In the genomic region with DNA sequence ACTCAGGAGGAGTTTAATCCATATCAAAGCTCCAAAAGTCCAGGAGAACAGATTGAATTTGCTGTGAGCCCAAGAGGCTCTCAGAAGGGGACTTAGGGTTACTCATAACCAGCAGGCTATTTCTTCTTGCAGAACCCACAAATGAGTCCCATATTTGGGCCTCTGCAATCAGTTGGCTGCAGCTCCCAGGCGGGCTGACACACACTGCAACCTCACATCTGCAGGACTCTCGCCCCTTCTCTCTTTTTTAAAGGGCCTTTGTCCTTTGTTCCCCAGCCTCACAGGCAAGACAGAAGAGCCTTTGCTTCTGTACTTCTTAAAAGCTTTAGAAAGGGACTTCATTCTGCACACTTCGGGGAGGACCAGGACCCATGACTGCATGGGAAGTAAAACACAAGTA, we compare ENCODE assay signal across 8 cellular contexts. TPM values are rescaled to one million over a fixed set of nuclear protein-coding genes. Genes with fewer than 3 reads are reported as not detected.
DNase-seq lines count a peak whose midpoint lies in the region; TF ChIP-seq lines count a peak whose summit lies in the region.

No MANE protein-coding gene starts in this region.

- H3K4me3 ChIP-seq in HFF-Myc (replicated peaks; ENCODE audit: low read depth, low read length) (0 out of 2 replicates have a peak overlapping the region, but pooled peaks have one; percentile 4), choroid plexus epithelial cell (ENCODE audit: low read depth, low read length) (no peak overlapping the region)

- H3K4me1 Mint-ChIP-seq in nephron, result peaks cover 55% of the 10 kb centered on the region
- H3K4me1 Mint-ChIP-seq in Calu3 (ENCODE audit: low read depth, unreplicated experiment), result peaks cover 51% of the 10 kb centered on the region

- no peak for TF ChIP-seq CTCF in HFF-Myc (IDR thresholded peaks at IDR 0.05; ENCODE audit: low read depth, low read length, missing control alignments)
- TF ChIP-seq CTCF in choroid plexus epithelial cell (conservative IDR thresholded peaks at IDR 0.05; ENCODE audit: low read depth, low read length), result no peak
- TF ChIP-seq CTCF in nephron (IDR thresholded peaks at IDR 0.05; ENCODE audit: unreplicated experiment in 3 of 3), result no peak
- TF ChIP-seq CTCF in Calu3 (IDR thresholded peaks at IDR 0.05; ENCODE audit: unreplicated experiment), result no peak

- H3K27me3 Mint-ChIP-seq in nephron (ENCODE audit: low read depth), result no peaks in the 10 kb centered on the region
- no peaks in the 10 kb centered on the region for H3K27me3 Mint-ChIP-seq in Calu3 (ENCODE audit: unreplicated experiment)

- BruUV-seq in Calu3 (replicated peaks; lab: Mats Ljungman, UMichigan), result no TSS peak

- CTCF ChIA-PET in Calu3 (lab: Charles Lee), result interaction anchor here (0.6 kb wide), 2 partner anchors 17 to 33 kb away, joined by 3 to 5 read pairs; no protein-coding TSS in a partner anchor

- H3K36me3 Mint-ChIP-seq in nephron (ENCODE audit: low read depth) (peaks cover 15% of the 10 kb centered on the region), Calu3 (ENCODE audit: insufficient read depth, unreplicated experiment) (peaks cover 15% of the 10 kb centered on the region)

- intact Hi-C loops in Calu3 (cut with micrococcal nuclease; ENCODE audit: unreplicated experiment), result no loop called here

- DNase-seq in ELR (ENCODE audit: low read depth) (peak; percentile 57), HFF-Myc (ENCODE audit: extremely low read depth, low read depth) (no peak), choroid plexus epithelial cell (ENCODE audit: low read depth) (peak; percentile 82), Calu3 (no peak), NCI-H1092 (lab: John Stamatoyannopoulos, UW) (no peak), RKO (ENCODE audit: low spot score) (no peak)
- DNase-seq in activated CD8-positive, alpha-beta memory T cell treated with anti-CD3 and anti-CD28 coated beads, Interleukin-2, amount 50 U/mL, for 48 hours, result no peak

- peak overlapping the region in 1 of 3 experiments; percentile 22 for H3K4me3 Mint-ChIP-seq in nephron
- H3K4me3 Mint-ChIP-seq in Calu3 (ENCODE audit: low read depth, unreplicated experiment), result no peak overlapping the region

- H3K27ac Mint-ChIP-seq in nephron (peak overlapping the region; percentile 59 to 95 (median 94)), Calu3 (ENCODE audit: unreplicated experiment) (no peak overlapping the region)

- no peaks in the 10 kb centered on the region for H3K9me3 Mint-ChIP-seq in nephron
- no peaks in the 10 kb centered on the region for H3K9me3 Mint-ChIP-seq in Calu3 (ENCODE audit: low read depth, unreplicated experiment)

RNA-seq across cellular contexts. Expression of gene CREB3L2, which starts 26.7 kb away (rescaled TPM):
- 34.5 and 39.9 TPM in 2 replicates for total RNA-seq in Calu3 (2022)

Comparison
In these comparisons a context has a peak if more than half of its experiments do, and no peak if none do; other contexts are left out.
1. DNase-seq: peak in ELR (single experiment) and choroid plexus epithelial cell (single experiment); none in HFF-Myc (single experiment), activated CD8-positive, alpha-beta memory T cell treated with anti-CD3 and anti-CD28 coated beads, Interleukin-2, amount 50 U/mL, for 48 hours (single experiment), Calu3 (single experiment), NCI-H1092 (single experiment) and RKO (single experiment).